Comparison of ENCODE assay signal across 9 cellular contexts in the genomic region with DNA sequence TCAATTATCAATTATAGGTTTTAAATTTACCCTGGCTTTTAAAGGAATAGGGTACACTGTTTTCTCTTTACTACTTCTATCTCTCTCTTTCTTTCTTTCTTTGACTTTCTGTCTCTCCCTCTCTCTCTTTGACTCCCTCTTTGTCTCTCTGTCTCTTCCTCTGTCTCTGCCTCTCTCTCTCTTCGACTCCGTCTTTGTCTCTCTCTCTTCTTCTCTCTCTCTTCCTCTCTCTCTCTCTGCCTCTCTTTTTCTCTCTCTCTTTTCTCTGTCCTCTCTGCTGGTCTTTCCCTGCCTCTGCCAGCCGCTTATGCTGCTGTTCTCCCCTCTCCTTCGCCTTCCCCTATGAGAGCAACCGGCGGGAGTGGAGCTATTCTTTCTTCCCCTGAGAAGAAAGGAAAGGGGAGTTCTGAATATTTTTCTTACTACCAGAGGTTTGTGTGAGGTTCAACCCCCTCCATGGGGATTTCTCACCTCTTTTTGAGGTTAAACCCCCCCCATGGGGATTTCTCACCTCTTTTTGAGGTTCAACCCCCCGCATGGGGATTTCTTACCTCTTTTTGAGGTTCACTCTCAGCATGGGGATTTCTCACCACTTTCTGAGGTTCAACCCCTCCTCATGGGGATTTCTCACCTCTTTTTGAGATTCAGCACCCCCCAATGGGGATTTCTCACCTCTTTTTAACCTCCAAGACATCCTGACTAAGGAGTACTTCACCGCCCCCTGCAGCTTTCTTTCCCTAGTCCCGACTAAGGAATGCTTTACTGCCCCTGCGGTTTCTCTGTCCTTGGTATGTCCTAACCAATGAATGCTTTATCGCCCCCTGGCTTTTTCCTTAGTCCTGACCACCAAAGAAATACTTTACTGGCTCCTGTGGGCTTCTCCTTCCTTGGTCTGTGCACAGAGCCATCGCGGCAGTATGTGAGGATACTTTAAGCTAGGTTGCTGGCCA. TPM values are rescaled to one million over a fixed set of nuclear protein-coding genes. Genes with fewer than 3 reads are reported as not detected.
A peak's percentile ranks its signal among the peaks of the same experiment; 100 is the strongest.
DNase-seq lines count a peak whose midpoint lies in the region; ATAC-seq, FAIRE-seq and TF ChIP-seq lines count a peak whose summit lies in the region.
"Had no signal": no experiment of that assay in that cellular context is flagged by ENCODE, and none has a peak within 500 bp of the region (broad histone marks: within the 10 kb centered on the region; RNA-seq: fewer than 3 reads in every experiment).

No MANE protein-coding gene starts in this region.

- ATAC-seq in HG02610 (IDR thresholded peaks at IDR 0.05; ENCODE audit: unreplicated experiment) (peak; percentile 74), HG03457 (IDR thresholded peaks at IDR 0.05; ENCODE audit: unreplicated experiment) (no peak)

- H3K36me3 Mint-ChIP-seq in immature natural killer cell: no peaks in the 10 kb centered on the region

- peak; percentile 27; the same call in 1 of the 2 replicates for TF ChIP-seq CTCF in AG10803 (conservative IDR thresholded peaks at IDR 0.05; ENCODE audit: low read length)

- no peak for FAIRE-seq in small intestine (lab: Jason Lieb, UNC)

- peaks cover 0 to 2% (median under 1%) of the 10 kb centered on the region in 3 donors for H3K27me3 Mint-ChIP-seq in immature natural killer cell (ENCODE audit: low read depth in 3 of 3)
- H3K27me3 Mint-ChIP-seq: dendritic cell treated with granulocyte-macrophage colony-stimulating factor and Interleukin-4, amounts not matched to agents 40 ng/mL and 50 ng/mL, for 4 days had no signal

- DNase-seq in AG10803 (ENCODE audit: low read depth) (peak; percentile 17), immature natural killer cell (peak; percentile 13 to 31 (median 19)), HK-2 (ENCODE audit: unreplicated experiment) (no peak), COLO829 (ENCODE audit: low spot score) (no peak), small intestine (no peak)
- DNase-seq in activated CD8-positive, alpha-beta memory T cell treated with anti-CD3 and anti-CD28 coated beads for 4 hours (ENCODE audit: low read depth in 2 of 2): peak; percentile 8

- no peak overlapping the region for H3K4me3 Mint-ChIP-seq in immature natural killer cell
- H3K4me3 Mint-ChIP-seq: dendritic cell treated with granulocyte-macrophage colony-stimulating factor and Interleukin-4, amounts not matched to agents 40 ng/mL and 50 ng/mL, for 4 days had no signal

- no peaks in the 10 kb centered on the region for H3K9me3 Mint-ChIP-seq in immature natural killer cell
- H3K9me3 Mint-ChIP-seq: dendritic cell treated with granulocyte-macrophage colony-stimulating factor and Interleukin-4, amounts not matched to agents 40 ng/mL and 50 ng/mL, for 4 days had no signal

- H3K4me3 ChIP-seq in AG10803 (ENCODE audit: low read length) (no peak overlapping the region), small intestine (ENCODE audit: low read depth in 1 of 2, low read length in 2 of 2) (no peak overlapping the region)

- no peaks in the 10 kb centered on the region for H3K9me3 ChIP-seq in small intestine (ENCODE audit: control insufficient read depth, low read depth)

- H3K27me3 ChIP-seq in small intestine (ENCODE audit: control insufficient read depth in 2 of 2, insufficient read depth in 2 of 2, low read length in 2 of 2): no peaks in the 10 kb centered on the region

- H3K36me3 ChIP-seq in small intestine (ENCODE audit: control insufficient read depth in 2 of 2, insufficient read depth in 2 of 2, low read length in 2 of 2): no peaks in the 10 kb centered on the region

- H3K27ac ChIP-seq in small intestine (ENCODE audit: low read depth in 1 of 2, low read length in 1 of 2): no peak overlapping the region

- WGBS in small intestine, 3 donors: 73 to 87% (median 84%) methylated on average over 13 of the region's 13 CpGs

- H3K4me1 ChIP-seq in small intestine (ENCODE audit: control insufficient read depth in 2 of 2, insufficient read depth in 1 of 2, low read depth in 1 of 2, low read length in 1 of 2): no peaks in the 10 kb centered on the region

- H3K4me1 Mint-ChIP-seq in immature natural killer cell: peaks cover 14 to 21% of the 10 kb centered on the region in 2 donors

- H3K27ac Mint-ChIP-seq in immature natural killer cell: peak overlapping the region in 1 of 6 donors; percentile 17
- H3K27ac Mint-ChIP-seq: dendritic cell treated with granulocyte-macrophage colony-stimulating factor and Interleukin-4, amounts not matched to agents 40 ng/mL and 50 ng/mL, for 4 days had no signal

RNA-seq across cellular contexts. Expression of gene DDHD1, which starts 27.4 kb away (rescaled TPM):
- 10 to 100 TPM in 1 of 3 donors, 1 to 10 TPM in 2; 4.3 to 10.2 (median 4.5) TPM for polyA plus RNA-seq in immature natural killer cell
- 1 to 10 TPM in 1 of 3 donors, under 1 TPM in 2; 0.54 to 2.5 (median 0.67) TPM for polyA plus RNA-seq in small intestine

Comparison
In these comparisons a context has a peak if more than half of its experiments do, and no peak if none do; other contexts are left out.
1. DNase-seq: peak in AG10803 (single experiment), activated CD8-positive, alpha-beta memory T cell treated with anti-CD3 and anti-CD28 coated beads for 4 hours (2 of 2) and immature natural killer cell (3 of 3); none in HK-2 (single experiment), COLO829 (single experiment) and small intestine (single experiment).